In genomic region chr6:158131926-158132325, GRCh38 we compare ENCODE assay signal across 8 cellular contexts. TPM values are rescaled to one million over a fixed set of nuclear protein-coding genes. Genes with fewer than 3 reads are reported as not detected.
DNase-seq lines count a peak whose midpoint lies in the region; ATAC-seq and TF ChIP-seq lines count a peak whose summit lies in the region.

No MANE protein-coding gene starts in this region.

- ATAC-seq in upper lobe of left lung (ENCODE audit: low FRiP score in 2 of 2) (no peak), GM18498 (IDR thresholded peaks at IDR 0.05; ENCODE audit: unreplicated experiment) (no peak), Right ventricle myocardium superior (ENCODE audit: poor library complexity) (no peak), left ventricle myocardium superior (no peak)

- WGBS in upper lobe of left lung, 2 donors, result 50 to 58% methylated on average over 1 of the region's 1 CpG

- intact Hi-C loops in Right ventricle myocardium superior (cut with DNase I) (no loop called here), left ventricle myocardium superior (cut with micrococcal nuclease) (no loop called here)

- TF ChIP-seq EP300 in upper lobe of left lung (IDR thresholded peaks at IDR 0.05), result no peak

- H3K27me3 ChIP-seq in upper lobe of left lung, result no peaks in the 10 kb centered on the region

- H3K9me3 ChIP-seq in upper lobe of left lung, result no peaks in the 10 kb centered on the region

- H3K4me1 ChIP-seq in upper lobe of left lung, result no peaks in the 10 kb centered on the region

- DNase-seq in AG08395 (ENCODE audit: low spot score) (peak; percentile 6), GM13977 (ENCODE audit: low spot score) (peak; percentile 38), NCI-H526 treated with DMSO at 0.1 percent for 48 hours (lab: John Stamatoyannopoulos, UW) (peak; percentile 61), dermis blood vessel endothelial cell (peak; percentile 63), upper lobe of left lung (no peak), Right ventricle myocardium superior (no peak), left ventricle myocardium superior (no peak)

- peak; percentile 41 for TF ChIP-seq CTCF in GM13977 (IDR thresholded peaks at IDR 0.05; ENCODE audit: extremely low read depth, insufficient read depth, missing control alignments)
- no peak for TF ChIP-seq CTCF in upper lobe of left lung (IDR thresholded peaks at IDR 0.05)

- peaks cover 0 to 3% (median 0%) of the 10 kb centered on the region in 4 donors for H3K36me3 ChIP-seq in upper lobe of left lung

- no peak overlapping the region for H3K4me3 ChIP-seq in upper lobe of left lung

- in situ Hi-C loops in GM13977 (cut with MboI; ENCODE audit: low pct_unique_long_range_greater_than_20kb, low sequenced_read_pairs, unreplicated experiment), result no loop called here

- no peak overlapping the region for H3K27ac ChIP-seq in upper lobe of left lung

- no peak for TF ChIP-seq POLR2A in upper lobe of left lung (IDR thresholded peaks at IDR 0.05)

RNA-seq across cellular contexts. Expression of gene SERAC1, which starts 36.1 kb away (rescaled TPM):
- total RNA-seq in dermis blood vessel endothelial cell (9.3 and 11.9 TPM in 2 replicates), upper lobe of left lung (10 to 100 TPM in 1 of 6 donors, 1 to 10 TPM in 5; 3.2 to 11.4 (median 6.1) TPM), Right ventricle myocardium superior (4.5 TPM), left ventricle myocardium superior (5.6 TPM)

RNA-seq across cellular contexts. Expression of gene GTF2H5, which starts 36.2 kb away (rescaled TPM):
- total RNA-seq in dermis blood vessel endothelial cell (4.9 and 7.2 TPM in 2 replicates), upper lobe of left lung (10 to 100 TPM in 2 of 6 donors, 1 to 10 TPM in 3, under 1 TPM in 1; 0.89 to 16.9 (median 3.4) TPM), Right ventricle myocardium superior (25.6 TPM), left ventricle myocardium superior (29.8 TPM)

Comparison
In these comparisons a context has a peak if more than half of its experiments do, and no peak if none do; other contexts are left out.
1. DNase-seq: peak in AG08395 (single experiment), GM13977 (single experiment), NCI-H526 treated with DMSO at 0.1 percent for 48 hours (single experiment) and dermis blood vessel endothelial cell (single experiment); none in upper lobe of left lung (0 of 2), Right ventricle myocardium superior (single experiment) and left ventricle myocardium superior (single experiment).